In the genomic region with DNA sequence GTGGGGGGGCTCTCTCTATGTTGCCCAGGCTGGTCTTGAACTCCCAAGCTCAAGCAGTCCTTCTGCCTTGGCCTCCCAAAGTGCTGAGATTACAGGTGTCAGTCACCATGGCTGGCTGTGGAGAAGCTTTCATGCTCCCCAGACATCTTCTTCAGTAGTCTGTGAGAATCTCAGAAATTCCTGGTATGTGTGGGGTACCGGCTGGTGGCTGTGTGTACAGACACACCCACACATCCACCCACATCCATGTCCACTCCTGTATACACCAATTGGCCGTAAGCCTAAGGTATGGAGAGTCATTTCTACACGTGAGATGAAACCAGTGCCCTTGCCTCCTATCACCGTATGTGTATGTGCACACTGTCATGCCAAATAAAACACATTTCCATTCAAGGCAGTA, we compare ENCODE assay signal across 17 cellular contexts. TPM values are rescaled to one million over a fixed set of nuclear protein-coding genes. Genes with fewer than 3 reads are reported as not detected.
A peak's percentile ranks its signal among the peaks of the same experiment; 100 is the strongest.
DNase-seq lines count a peak whose midpoint lies in the region; ATAC-seq and TF ChIP-seq lines count a peak whose summit lies in the region.
"Had no signal": no experiment of that assay in that cellular context is flagged by ENCODE, and none has a peak within 500 bp of the region (broad histone marks: within the 10 kb centered on the region; RNA-seq: fewer than 3 reads in every experiment).

No MANE protein-coding gene starts in this region.

- no peak overlapping the region for H2BK5ac ChIP-seq in trophoblast cell (ENCODE audit: low read depth, low read length, poor library complexity)

- H2AK5ac ChIP-seq in trophoblast cell (ENCODE audit: low read length), result no peak overlapping the region

- H3K14ac ChIP-seq in trophoblast cell (ENCODE audit: low read length), result no peak overlapping the region

- H2BK120ac ChIP-seq in trophoblast cell (ENCODE audit: insufficient read depth, low read length, poor library complexity), result no peak overlapping the region

- no peaks in the 10 kb centered on the region for H3K36me3 ChIP-seq in right atrium auricular region
- H3K36me3 ChIP-seq in trophoblast cell (ENCODE audit: control insufficient read depth in 1 of 2, insufficient read depth in 2 of 2, low read length in 2 of 2), result peaks cover 0 to 3% of the 10 kb centered on the region in 2 experiments
- H3K36me3 ChIP-seq: BE2C had no signal

- H3K27me3 ChIP-seq in right atrium auricular region, result no peaks in the 10 kb centered on the region
- H3K27me3 ChIP-seq in trophoblast cell (ENCODE audit: insufficient read depth, low read length), result no peaks in the 10 kb centered on the region

- H3K9me3 ChIP-seq in right atrium auricular region, result no peaks in the 10 kb centered on the region
- no peaks in the 10 kb centered on the region for H3K9me3 ChIP-seq in trophoblast cell (ENCODE audit: insufficient read depth, low read depth, low read length)
- H3K9me3 ChIP-seq: BE2C had no signal

- H2AFZ ChIP-seq in trophoblast cell (ENCODE audit: insufficient read depth, low read length, poor library complexity), result no peak overlapping the region
- H2AFZ ChIP-seq: GM23338 had no signal

- H3K27ac ChIP-seq in right atrium auricular region (no peak overlapping the region), coronary artery (no peak overlapping the region), trophoblast cell (ENCODE audit: low read depth, low read length) (no peak overlapping the region)
- H3K27ac ChIP-seq: C4-2B had no signal

- no peak overlapping the region for H4K12ac ChIP-seq in trophoblast cell (ENCODE audit: low read depth, low read length)

- intact Hi-C loops in left cardiac atrium (cut with DNase I), result no loop called here

- peak overlapping the region; percentile 18 for H2BK12ac ChIP-seq in trophoblast cell (ENCODE audit: low read length)

- H3K18ac ChIP-seq in trophoblast cell (ENCODE audit: low read length), result no peak overlapping the region

- no peaks in the 10 kb centered on the region for H3K79me2 ChIP-seq in trophoblast cell (ENCODE audit: control insufficient read depth, insufficient read depth, low read length, poor library complexity)

- H3K4me3 ChIP-seq in right atrium auricular region, result no peak overlapping the region
- no peak overlapping the region for H3K4me3 ChIP-seq in coronary artery
- H3K4me3 ChIP-seq in trophoblast cell (ENCODE audit: low read depth, low read length), result no peak overlapping the region
- H3K4me3 ChIP-seq: GM23338 had no signal

- H3K4me1 ChIP-seq in right atrium auricular region (no peaks in the 10 kb centered on the region), trophoblast cell (ENCODE audit: control insufficient read depth in 1 of 2, insufficient read depth in 2 of 2, low read length in 2 of 2) (peaks cover 7 to 10% of the 10 kb centered on the region in 2 experiments)
- H3K4me1 ChIP-seq: BE2C had no signal

- TF ChIP-seq CTCF in right atrium auricular region (IDR thresholded peaks at IDR 0.05) (no peak), coronary artery (IDR thresholded peaks at IDR 0.05) (no peak)

- peaks cover 12% of the 10 kb centered on the region for H3K79me1 ChIP-seq in trophoblast cell (ENCODE audit: low read length)

- H4K8ac ChIP-seq in trophoblast cell (ENCODE audit: low read depth, low read length), result no peak overlapping the region

- peak overlapping the region; percentile 7 for H3K23ac ChIP-seq in trophoblast cell (ENCODE audit: low read length)

- no peak overlapping the region for H4K91ac ChIP-seq in trophoblast cell (ENCODE audit: low read depth, low read length)

- ATAC-seq in left cardiac atrium, result no peak
- ATAC-seq in HG03139 (IDR thresholded peaks at IDR 0.05; ENCODE audit: unreplicated experiment), result no peak
- ATAC-seq: GM23338 had no signal

- no peak overlapping the region for H3K4ac ChIP-seq in trophoblast cell (ENCODE audit: low read depth, low read length)

- H3K4me2 ChIP-seq in trophoblast cell (ENCODE audit: low read length), result no peak overlapping the region
- H3K4me2 ChIP-seq: GM23338 had no signal

- WGBS in trophoblast cell (ENCODE audit: extremely low coverage, insufficient coverage, insufficient read length), result no CpG with 5 or more reads among the region's 4 CpGs

- DNase-seq in right atrium auricular region (ENCODE audit: low spot score), result peak; percentile 40
- no peak for DNase-seq in left cardiac atrium
- peak; percentile 49 for DNase-seq in coronary artery (ENCODE audit: low spot score)
- no peak for DNase-seq in trophoblast cell
- no peak for DNase-seq in activated CD4-positive, alpha-beta T cell treated with anti-CD3 and anti-CD28 coated beads for 4 hours
- DNase-seq in cerebellum (ENCODE audit: low spot score), result no peak
- DNase-seq: 8988T; ACHN; BE2C; CD4-positive, alpha-beta memory T cell; DND-41; GDM1; H7 had no signal

- no peak overlapping the region for H3K9ac ChIP-seq in trophoblast cell (ENCODE audit: low read length)

RNA-seq across cellular contexts. Expression of gene GPRC5D, which starts 27.8 kb away (rescaled TPM):
- total RNA-seq in right atrium auricular region (not detected), left cardiac atrium (not detected), cerebellum (not detected)
- not detected in 2 replicates for polyA plus RNA-seq in trophoblast cell (2013)
- total RNA-seq: CD4-positive, alpha-beta memory T cell; GM23338; HT-29 had no signal
- polyA plus RNA-seq: GM23338 had no signal

RNA-seq across cellular contexts. Expression of gene GPRC5A, which starts 32.8 kb away (rescaled TPM):
- total RNA-seq in right atrium auricular region, result 10 to 100 TPM; 10.1 to 14.3 TPM
- total RNA-seq in left cardiac atrium, result 1 to 10 TPM; 2.6 to 5.6 TPM
- 44.7 and 55.0 TPM in 2 replicates for polyA plus RNA-seq in trophoblast cell (2013)
- 0.36 TPM for total RNA-seq in cerebellum
- total RNA-seq: CD4-positive, alpha-beta memory T cell had no signal

Comparison
In these comparisons a context has a peak if more than half of its experiments do, and no peak if none do; other contexts are left out.
1. DNase-seq: peak in right atrium auricular region (single experiment) and coronary artery (single experiment); none in left cardiac atrium (single experiment), trophoblast cell (0 of 2), activated CD4-positive, alpha-beta T cell treated with anti-CD3 and anti-CD28 coated beads for 4 hours (0 of 2) and cerebellum (single experiment).